Comparison of ENCODE assay signal across 1 cellular context in the genomic region with DNA sequence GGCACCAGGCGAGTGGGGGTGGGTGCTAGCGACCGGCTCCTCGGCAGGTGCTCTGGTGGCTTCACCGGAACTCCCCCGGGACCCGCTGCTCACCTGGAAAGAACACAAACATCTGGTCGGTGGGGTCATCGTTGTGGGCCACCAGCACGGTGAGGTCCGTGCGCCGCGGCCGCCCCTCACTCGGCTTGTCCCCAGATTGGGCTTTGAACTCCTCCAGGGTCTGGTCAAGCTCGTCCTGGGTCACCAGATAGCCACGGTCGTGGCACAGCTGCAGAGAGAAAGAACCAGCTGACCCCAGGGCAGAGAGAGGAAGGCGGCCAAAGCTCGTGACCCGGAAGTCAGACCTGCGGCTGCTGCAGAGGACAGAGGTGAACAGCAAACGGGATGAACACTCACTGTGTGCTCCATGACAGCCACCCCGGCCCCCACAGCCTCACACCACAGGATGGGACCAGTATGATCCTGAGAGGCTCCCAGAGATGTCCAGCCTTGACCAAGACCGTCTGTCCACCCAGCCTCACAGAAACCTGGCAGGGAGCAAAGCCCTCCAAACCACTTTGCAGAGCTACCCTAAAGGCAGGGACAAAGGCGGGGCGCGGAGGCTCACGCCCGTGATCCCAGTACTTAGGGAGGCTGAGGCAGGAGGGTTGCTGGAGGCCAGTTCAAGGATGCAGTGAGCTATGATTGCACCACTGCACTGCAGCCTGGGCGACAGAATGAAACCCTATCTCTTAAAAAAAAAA.
TF ChIP-seq lines count a peak whose summit lies in the region.

No MANE protein-coding gene starts in this region.

TF ChIP-seq in HCT116, 20 proteins besides CTCF, POLR2A, EP300 and RAD21 (continued from another document):
- TF ChIP-seq REST (IDR thresholded peaks at IDR 0.05; ENCODE audit: low read depth) (no peak), SIN3A (IDR thresholded peaks at IDR 0.05; ENCODE audit: low read depth) (no peak), ATF3 (IDR thresholded peaks at IDR 0.05) (no peak), FOSL1 (IDR thresholded peaks at IDR 0.05; ENCODE audit: low read depth) (no peak), EZH2phosphoT487 (IDR thresholded peaks at IDR 0.05; ENCODE audit: borderline replicate concordance) (no peak), SRF (IDR thresholded peaks at IDR 0.05; ENCODE audit: low read depth) (no peak), CBX3 (IDR thresholded peaks at IDR 0.05; ENCODE audit: low read depth) (no peak)
- TF ChIP-seq, protein P1, sequence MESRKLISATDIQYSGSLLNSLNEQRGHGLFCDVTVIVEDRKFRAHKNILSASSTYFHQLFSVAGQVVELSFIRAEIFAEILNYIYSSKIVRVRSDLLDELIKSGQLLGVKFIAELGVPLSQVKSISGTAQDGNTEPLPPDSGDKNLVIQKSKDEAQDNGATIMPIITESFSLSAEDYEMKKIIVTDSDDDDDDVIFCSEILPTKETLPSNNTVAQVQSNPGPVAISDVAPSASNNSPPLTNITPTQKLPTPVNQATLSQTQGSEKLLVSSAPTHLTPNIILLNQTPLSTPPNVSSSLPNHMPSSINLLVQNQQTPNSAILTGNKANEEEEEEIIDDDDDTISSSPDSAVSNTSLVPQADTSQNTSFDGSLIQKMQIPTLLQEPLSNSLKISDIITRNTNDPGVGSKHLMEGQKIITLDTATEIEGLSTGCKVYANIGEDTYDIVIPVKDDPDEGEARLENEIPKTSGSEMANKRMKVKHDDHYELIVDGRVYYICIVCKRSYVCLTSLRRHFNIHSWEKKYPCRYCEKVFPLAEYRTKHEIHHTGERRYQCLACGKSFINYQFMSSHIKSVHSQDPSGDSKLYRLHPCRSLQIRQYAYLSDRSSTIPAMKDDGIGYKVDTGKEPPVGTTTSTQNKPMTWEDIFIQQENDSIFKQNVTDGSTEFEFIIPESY (IDR thresholded peaks at IDR 0.05; ENCODE audit: extremely low read depth, insufficient replicate concordance, low read length), result no peak
